9 cellular contexts compared by ENCODE assay signal in the genomic region with DNA sequence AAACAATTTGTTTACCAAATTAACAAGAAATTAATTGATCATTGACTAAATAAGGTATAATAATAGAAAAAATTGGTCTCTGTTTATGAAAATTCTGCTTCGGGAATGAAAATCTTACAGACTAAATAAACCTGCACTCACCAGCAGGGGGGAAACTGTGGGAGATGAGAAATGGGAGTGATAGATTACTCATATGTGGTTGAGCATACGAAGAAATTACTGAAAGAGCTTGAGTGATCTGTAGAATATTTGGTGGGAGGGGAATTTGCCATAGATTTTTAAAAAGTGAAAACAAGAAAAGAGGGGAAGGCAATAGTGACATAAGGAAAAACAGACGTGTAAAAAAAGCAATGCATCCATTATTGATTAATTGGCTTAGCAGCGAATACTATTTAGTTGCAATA. TPM values are rescaled to one million over a fixed set of nuclear protein-coding genes. Genes with fewer than 3 reads are reported as not detected.
DNase-seq lines count a peak whose midpoint lies in the region; ATAC-seq, FAIRE-seq and TF ChIP-seq lines count a peak whose summit lies in the region.
"Had no signal": no experiment of that assay in that cellular context is flagged by ENCODE, and none has a peak within 500 bp of the region (broad histone marks: within the 10 kb centered on the region; RNA-seq: fewer than 3 reads in every experiment).

No MANE protein-coding gene starts in this region.

- H3K27me3 Mint-ChIP-seq in activated T-helper 1 cell treated with anti-CD3 and anti-CD28 coated beads, Interleukin-12 subunit alpha, Interleukin-12 subunit beta, Interleukin-2, Interleukin-4 antibody, amounts not matched to agents 30 ng/mL and 10 ng/mL and 1 ng/mL, durations not matched to agents 14 hours and 24 hours and 36 hours (ENCODE audit: insufficient read depth), result no peaks in the 10 kb centered on the region

- CTCF ChIA-PET in BJ (lab: Yijun Ruan, JAX), result no interaction called here

- peaks cover 46% of the 10 kb centered on the region for H3K4me1 Mint-ChIP-seq in activated T-helper 1 cell treated with anti-CD3 and anti-CD28 coated beads, Interleukin-12 subunit alpha, Interleukin-12 subunit beta, Interleukin-2, Interleukin-4 antibody, amounts not matched to agents 30 ng/mL and 10 ng/mL and 1 ng/mL, durations not matched to agents 14 hours and 24 hours and 36 hours (ENCODE audit: low read depth)

- no peaks in the 10 kb centered on the region for H3K27me3 ChIP-seq in BJ (ENCODE audit: control insufficient read depth, insufficient read depth, low read length)

- no peak for TF ChIP-seq POLR2A in H54 (IDR thresholded peaks at IDR 0.05; ENCODE audit: low read depth, low read length)

- no peak overlapping the region for H3K4me3 ChIP-seq in BJ (ENCODE audit: low read depth, low read length)

- no peak for DNase-seq in BJ (ENCODE audit: low read depth)
- DNase-seq in activated T-helper 1 cell treated with anti-CD3 and anti-CD28 coated beads, Interleukin-12 subunit alpha, Interleukin-12 subunit beta, Interleukin-2, Interleukin-4 antibody, amounts not matched to agents 30 ng/mL and 10 ng/mL and 1 ng/mL, durations not matched to agents 14 hours and 24 hours and 36 hours (ENCODE audit: low spot score), result no peak
- DNase-seq in NCI-H526 treated with DMSO at 0.1 percent for 48 hours (lab: John Stamatoyannopoulos, UW), result no peak
- no peak for DNase-seq in NK-92 (lab: John Stamatoyannopoulos, UW; ENCODE audit: unreplicated experiment)
- no peak for DNase-seq in NCI-H2107 (lab: John Stamatoyannopoulos, UW)
- no peak for DNase-seq in H54 (ENCODE audit: insufficient read length, low spot score)

- H3K9me3 Mint-ChIP-seq in activated T-helper 1 cell treated with anti-CD3 and anti-CD28 coated beads, Interleukin-12 subunit alpha, Interleukin-12 subunit beta, Interleukin-2, Interleukin-4 antibody, amounts not matched to agents 30 ng/mL and 10 ng/mL and 1 ng/mL, durations not matched to agents 14 hours and 24 hours and 36 hours, result peaks cover 5% of the 10 kb centered on the region
- H3K9me3 Mint-ChIP-seq: nephron had no signal

- peak overlapping the region; percentile 43 for H3K4me3 Mint-ChIP-seq in activated T-helper 1 cell treated with anti-CD3 and anti-CD28 coated beads, Interleukin-12 subunit alpha, Interleukin-12 subunit beta, Interleukin-2, Interleukin-4 antibody, amounts not matched to agents 30 ng/mL and 10 ng/mL and 1 ng/mL, durations not matched to agents 14 hours and 24 hours and 36 hours
- H3K4me3 Mint-ChIP-seq: nephron had no signal

- peak; percentile 26 for TF ChIP-seq CTCF in BJ (IDR thresholded peaks at IDR 0.05; ENCODE audit: insufficient read depth, low read depth, low read length)

- POLR2A ChIA-PET in BJ (lab: Charles Lee), result no interaction called here

- H3K27ac Mint-ChIP-seq in activated T-helper 1 cell treated with anti-CD3 and anti-CD28 coated beads, Interleukin-12 subunit alpha, Interleukin-12 subunit beta, Interleukin-2, Interleukin-4 antibody, amounts not matched to agents 30 ng/mL and 10 ng/mL and 1 ng/mL, durations not matched to agents 14 hours and 24 hours and 36 hours, result peak overlapping the region; percentile 78
- H3K27ac Mint-ChIP-seq: nephron had no signal

- ATAC-seq in GM18870 (IDR thresholded peaks at IDR 0.05; ENCODE audit: unreplicated experiment) (peak; percentile 64), HG03066 (IDR thresholded peaks at IDR 0.05; ENCODE audit: low read depth, unreplicated experiment) (peak; percentile 43)

- no peak for FAIRE-seq in H54 (lab: Jason Lieb, UNC)

- intact Hi-C loops in activated T-helper 1 cell treated with anti-CD3 and anti-CD28 coated beads, Interleukin-12 subunit alpha, Interleukin-12 subunit beta, Interleukin-2, Interleukin-4 antibody, amounts not matched to agents 30 ng/mL and 10 ng/mL and 1 ng/mL, durations not matched to agents 14 hours and 24 hours and 36 hours (cut with micrococcal nuclease), result loop anchor here (1.0 to 10.0 kb wide), 8 partner anchors 12 to 1104 kb away; a partner anchor contains a TSS

- H3K36me3 ChIP-seq in BJ (ENCODE audit: control insufficient read depth, insufficient read depth, low read length), result no peaks in the 10 kb centered on the region

- H3K36me3 Mint-ChIP-seq in activated T-helper 1 cell treated with anti-CD3 and anti-CD28 coated beads, Interleukin-12 subunit alpha, Interleukin-12 subunit beta, Interleukin-2, Interleukin-4 antibody, amounts not matched to agents 30 ng/mL and 10 ng/mL and 1 ng/mL, durations not matched to agents 14 hours and 24 hours and 36 hours (ENCODE audit: low read depth), result peaks cover 26% of the 10 kb centered on the region

RNA-seq across cellular contexts. Expression of a gene that starts 2.2 kb away (rescaled TPM):
- 0.26 and 0.39 TPM in 2 replicates for polyA plus RNA-seq in BJ (2011; rRNA removed)
- polyA minus RNA-seq in BJ (2011; rRNA and poly(A)+ RNA removed), result 0.19 TPM in 1 of 2 replicates, not detected in the other
- 19.7 and 27.8 TPM in 2 replicates for total RNA-seq in activated T-helper 1 cell treated with anti-CD3 and anti-CD28 coated beads, Interleukin-12 subunit alpha, Interleukin-12 subunit beta, Interleukin-2, Interleukin-4 antibody, amounts not matched to agents 30 ng/mL and 10 ng/mL and 1 ng/mL, durations not matched to agents 14 hours and 24 hours and 36 hours

RNA-seq across cellular contexts. Expression of a gene that starts 18.6 kb away (rescaled TPM):
- polyA plus RNA-seq in BJ (2011; rRNA removed), result 18.4 and 27.0 TPM in 2 replicates
- 9.7 TPM in 2 replicates for polyA minus RNA-seq in BJ (2011; rRNA and poly(A)+ RNA removed)
- 22.8 and 25.7 TPM in 2 replicates for total RNA-seq in activated T-helper 1 cell treated with anti-CD3 and anti-CD28 coated beads, Interleukin-12 subunit alpha, Interleukin-12 subunit beta, Interleukin-2, Interleukin-4 antibody, amounts not matched to agents 30 ng/mL and 10 ng/mL and 1 ng/mL, durations not matched to agents 14 hours and 24 hours and 36 hours

RNA-seq across cellular contexts. Expression of a gene that starts 43.5 kb away (rescaled TPM):
- polyA plus RNA-seq in BJ (2011; rRNA removed), result 0.38 and 0.85 TPM in 2 replicates
- polyA minus RNA-seq in BJ (2011; rRNA and poly(A)+ RNA removed), result 0.10 TPM in 1 of 2 replicates, not detected in the other
- not detected in 2 replicates for total RNA-seq in activated T-helper 1 cell treated with anti-CD3 and anti-CD28 coated beads, Interleukin-12 subunit alpha, Interleukin-12 subunit beta, Interleukin-2, Interleukin-4 antibody, amounts not matched to agents 30 ng/mL and 10 ng/mL and 1 ng/mL, durations not matched to agents 14 hours and 24 hours and 36 hours
